Comparison of ENCODE assay signal across 1 cellular context in genomic region chr3:73667889-73668288, GRCh38.
TF ChIP-seq lines count a peak whose summit lies in the region.

No MANE protein-coding gene starts in this region.

TF ChIP-seq in H1, 55 proteins besides CTCF, POLR2A, EP300 and RAD21 (continued from another document):
- TF ChIP-seq, protein P1, sequence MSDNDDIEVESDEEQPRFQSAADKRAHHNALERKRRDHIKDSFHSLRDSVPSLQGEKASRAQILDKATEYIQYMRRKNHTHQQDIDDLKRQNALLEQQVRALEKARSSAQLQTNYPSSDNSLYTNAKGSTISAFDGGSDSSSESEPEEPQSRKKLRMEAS (IDR thresholded peaks at IDR 0.05), result no peak
- no peak for TF ChIP-seq CEBPB (IDR thresholded peaks at IDR 0.05; ENCODE audit: low read depth, low read length)
